10 cellular contexts compared by ENCODE assay signal in the genomic region with DNA sequence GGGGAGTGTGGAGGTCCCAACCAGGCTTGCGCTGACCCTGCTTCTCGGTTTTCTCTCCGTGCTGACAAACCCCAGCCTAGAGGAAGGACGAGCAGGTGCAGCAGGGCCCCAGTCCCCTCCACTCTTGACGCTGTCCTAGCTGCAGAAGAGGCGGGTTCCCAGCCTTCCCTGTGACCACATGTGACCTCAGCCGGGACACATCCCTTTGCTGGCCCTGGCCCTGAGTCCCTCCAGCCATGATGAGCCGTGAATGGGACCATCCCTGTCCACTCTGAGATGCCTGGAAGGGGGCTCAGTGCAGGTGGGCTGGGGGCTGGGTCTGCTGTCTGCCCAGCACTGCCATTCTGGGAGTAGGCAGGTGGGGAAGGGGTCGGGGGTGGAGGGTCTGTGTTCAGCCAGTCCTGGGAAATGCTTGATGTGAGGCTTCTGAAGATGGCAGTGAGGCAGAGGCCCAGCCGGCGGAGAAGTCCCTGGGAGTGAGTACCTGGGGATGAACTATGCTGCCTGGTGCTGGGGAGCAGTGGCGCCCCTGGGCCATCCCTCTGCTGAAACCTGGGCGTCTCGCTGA. TPM values are rescaled to one million over a fixed set of nuclear protein-coding genes. Genes with fewer than 3 reads are reported as not detected.
DNase-seq lines count a peak whose midpoint lies in the region; ATAC-seq and TF ChIP-seq lines count a peak whose summit lies in the region.
"Had no signal": no experiment of that assay in that cellular context is flagged by ENCODE, and none has a peak within 500 bp of the region (broad histone marks: within the 10 kb centered on the region; RNA-seq: fewer than 3 reads in every experiment).

No MANE protein-coding gene starts in this region.

- no peak for ATAC-seq in GM18873 (IDR thresholded peaks at IDR 0.05; ENCODE audit: low FRiP score, unreplicated experiment)
- no peak for ATAC-seq in GM19035 (IDR thresholded peaks at IDR 0.05; ENCODE audit: unreplicated experiment)
- ATAC-seq in HG02763 (IDR thresholded peaks at IDR 0.05; ENCODE audit: unreplicated experiment) = no peak

- H3K27me3 ChIP-seq in BE2C (no peaks in the 10 kb centered on the region), brain microvascular endothelial cell (replicated peaks) (no peaks in the 10 kb centered on the region), muscle layer of duodenum (ENCODE audit: low read depth, low read length) (peaks cover 14% of the 10 kb centered on the region)

- peak overlapping the region; percentile 99 for H3K27ac Mint-ChIP-seq in HFFc6

- H3K4me3 ChIP-seq in BE2C (ENCODE audit: low read depth, low read length) (peak overlapping the region; percentile 91), brain microvascular endothelial cell (ENCODE audit: low read depth, low read length) (peak overlapping the region; percentile 26), muscle layer of duodenum (ENCODE audit: low read depth in 1 of 2, low read length in 2 of 2) (no peak overlapping the region)
- H3K4me3 ChIP-seq: prostate gland had no signal

- H3K4me1 Mint-ChIP-seq in HFFc6 (ENCODE audit: low read depth) = peaks cover 49% of the 10 kb centered on the region

- peak overlapping the region; percentile 98 for H3K27ac ChIP-seq in brain microvascular endothelial cell
- H3K27ac ChIP-seq in muscle layer of duodenum (ENCODE audit: low read length) = peak overlapping the region; percentile 49

- H3K9me3 ChIP-seq in BE2C (no peaks in the 10 kb centered on the region), muscle layer of duodenum (ENCODE audit: control insufficient read depth in 1 of 2, low read length in 2 of 2) (no peaks in the 10 kb centered on the region)
- H3K9me3 ChIP-seq: prostate gland had no signal

- peaks cover 11% of the 10 kb centered on the region for H3K27me3 Mint-ChIP-seq in HFFc6 (ENCODE audit: insufficient read depth)

- no peak for TF ChIP-seq CTCF in BE2C (IDR thresholded peaks at IDR 0.05; ENCODE audit: low read depth, low read length)
- no peak for TF ChIP-seq CTCF in HFFc6 (IDR thresholded peaks at IDR 0.05)
- no peak for TF ChIP-seq CTCF in brain microvascular endothelial cell (IDR thresholded peaks at IDR 0.05; ENCODE audit: low read depth, low read length, missing control alignments)

- in situ Hi-C loops in brain microvascular endothelial cell (cut with HindIII; ENCODE audit: low pct_ligation_motif_present, low sequenced_read_pairs) = no loop called here

- H3K36me3 ChIP-seq in BE2C (peaks cover under 1% of the 10 kb centered on the region), brain microvascular endothelial cell (replicated peaks) (no peaks in the 10 kb centered on the region), muscle layer of duodenum (ENCODE audit: control insufficient read depth in 1 of 2, insufficient read depth in 2 of 2, low read length in 2 of 2) (no peaks in the 10 kb centered on the region)
- H3K36me3 ChIP-seq: prostate gland had no signal

- no peaks in the 10 kb centered on the region for H3K9me3 Mint-ChIP-seq in HFFc6

- peak; percentile 44 for DNase-seq in BE2C
- DNase-seq in HFFc6 = no peak
- no peak for DNase-seq in brain microvascular endothelial cell
- DNase-seq in iPS-NIHi7 (ENCODE audit: extremely low spot score) = no peak
- DNase-seq: GDM1 had no signal

- no peaks in the 10 kb centered on the region for H3K36me3 Mint-ChIP-seq in HFFc6 (ENCODE audit: low read depth)

- H3K4me1 ChIP-seq in BE2C (peaks cover 20% of the 10 kb centered on the region), muscle layer of duodenum (ENCODE audit: control insufficient read depth in 1 of 2, insufficient read depth in 2 of 2, low read length in 2 of 2) (peaks cover 3 to 52% of the 10 kb centered on the region in 2 donors)

- H3K4me3 Mint-ChIP-seq in HFFc6 = peak overlapping the region; percentile 93; the same call in 1 of the 2 replicates

RNA-seq across cellular contexts. Expression of gene TUBB3, which starts 1.9 kb away (rescaled TPM):
- 710 TPM for polyA plus RNA-seq in BE2C (2012; ENCODE audit: insufficient read depth, insufficient read length, low read depth)
- 100 to 1,000 TPM; 147 to 212 (median 164) TPM for total RNA-seq in HFFc6 (2021; fragmentation: NEBNext Ultra II Directional; extraction: Animal tissue kit (Norgen Biotek cat#: 25700))

RNA-seq across cellular contexts. Expression of gene MC1R, which starts 2.6 kb away (rescaled TPM):
- 35.3 TPM for polyA plus RNA-seq in BE2C (2012; ENCODE audit: insufficient read depth, insufficient read length, low read depth)
- 1 to 10 TPM; 2.1 to 3.2 (median 3.0) TPM for total RNA-seq in HFFc6 (2021; fragmentation: NEBNext Ultra II Directional; extraction: Animal tissue kit (Norgen Biotek cat#: 25700))

RNA-seq across cellular contexts. Expression of gene DEF8, which starts 27.3 kb away (rescaled TPM):
- polyA plus RNA-seq in BE2C (2012; ENCODE audit: insufficient read depth, insufficient read length, low read depth) = 249 TPM
- total RNA-seq in HFFc6 (2021; fragmentation: NEBNext Ultra II Directional; extraction: Animal tissue kit (Norgen Biotek cat#: 25700)) = 10 to 100 TPM; 59.6 to 69.2 (median 65.9) TPM

RNA-seq across cellular contexts. Expression of gene TCF25, which starts 47.8 kb away (rescaled TPM):
- polyA plus RNA-seq in BE2C (2012; ENCODE audit: insufficient read depth, insufficient read length, low read depth) = 410 TPM
- 100 to 1,000 TPM; 157 to 202 (median 170) TPM for total RNA-seq in HFFc6 (2021; fragmentation: NEBNext Ultra II Directional; extraction: Animal tissue kit (Norgen Biotek cat#: 25700))

Comparison
In these comparisons a context has a peak if more than half of its experiments do, and no peak if none do; other contexts are left out.
1. H3K4me3 ChIP-seq: peak in BE2C (single experiment) and brain microvascular endothelial cell (single experiment); none in muscle layer of duodenum (0 of 2).